In the genomic region with DNA sequence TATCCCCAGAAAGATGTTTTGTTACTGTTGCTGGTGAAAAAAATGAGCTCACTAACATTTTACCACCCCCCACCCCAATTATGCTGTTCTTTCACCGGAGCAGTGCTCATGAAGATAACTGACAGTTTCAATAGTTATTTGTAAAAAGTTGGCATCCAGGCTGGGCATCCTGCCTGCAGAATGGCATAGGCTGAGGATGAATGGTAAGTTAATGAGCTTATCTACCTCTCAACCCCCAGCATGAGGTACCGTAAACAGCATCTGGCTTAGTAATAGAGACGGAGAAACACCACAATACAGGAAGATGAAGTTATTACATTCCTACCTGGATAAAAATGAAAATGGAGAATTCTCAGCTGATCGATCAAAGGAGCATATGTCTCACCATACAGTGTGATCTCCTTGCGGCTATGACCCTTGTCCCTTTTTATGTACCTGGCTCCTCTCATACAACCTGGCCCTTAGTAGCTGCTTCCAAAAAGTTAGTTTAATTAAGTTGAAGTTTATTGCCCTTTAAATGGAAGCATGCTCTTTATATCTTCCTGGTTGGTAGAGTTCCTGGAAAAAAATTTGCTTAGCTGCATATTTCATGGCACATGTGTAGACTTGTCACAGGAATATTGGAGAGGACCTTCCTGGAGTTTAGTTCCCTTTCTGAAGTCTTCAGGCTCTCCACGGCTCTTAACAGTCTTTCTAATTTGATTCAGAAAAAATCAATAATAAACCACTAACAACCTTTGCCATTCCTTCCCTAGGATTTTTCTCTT, we compare ENCODE assay signal across 29 cellular contexts.
A peak's percentile ranks its signal among the peaks of the same experiment; 100 is the strongest.
DNase-seq lines count a peak whose midpoint lies in the region; ATAC-seq, FAIRE-seq and TF ChIP-seq lines count a peak whose summit lies in the region.
"Had no signal": no experiment of that assay in that cellular context is flagged by ENCODE, and none has a peak within 500 bp of the region (broad histone marks: within the 10 kb centered on the region; RNA-seq: fewer than 3 reads in every experiment).

No MANE protein-coding gene starts in this region.

- H3K27me3 Mint-ChIP-seq in natural killer cell (ENCODE audit: low read depth in 2 of 2) = peaks cover 27 to 36% of the 10 kb centered on the region in 2 donors
- peaks cover 15 to 46% (median 17%) of the 10 kb centered on the region in 5 donors for H3K27me3 Mint-ChIP-seq in naive thymus-derived CD8-positive, alpha-beta T cell

- H3K4me1 Mint-ChIP-seq in natural killer cell = peaks cover 0 to 4% of the 10 kb centered on the region in 2 donors
- H3K4me1 Mint-ChIP-seq in naive thymus-derived CD8-positive, alpha-beta T cell = no peaks in the 10 kb centered on the region
- H3K4me1 Mint-ChIP-seq: activated naive CD4-positive, alpha-beta T cell treated with anti-CD3 and anti-CD28 coated beads, Interleukin-2, amount 10 ng/mL, durations not matched to agents 7 days and 5 days; activated T-helper 17 cell treated with anti-CD3 and anti-CD28 coated beads, Interleukin-2, amount 50 U/mL, for 72 hours had no signal

- H3K27ac Mint-ChIP-seq in natural killer cell = no peak overlapping the region
- no peak overlapping the region for H3K27ac Mint-ChIP-seq in naive thymus-derived CD8-positive, alpha-beta T cell
- H3K27ac Mint-ChIP-seq: activated CD8-positive, alpha-beta T cell treated with anti-CD3 and anti-CD28 coated beads, Interleukin-2, amount 10 ng/mL, durations not matched to agents 7 days and 5 days; activated naive CD4-positive, alpha-beta T cell treated with anti-CD3 and anti-CD28 coated beads, Interleukin-2, amount 10 ng/mL, durations not matched to agents 7 days and 5 days; activated T-helper 17 cell treated with anti-CD3 and anti-CD28 coated beads, Interleukin-2, amount 50 U/mL, for 72 hours; natural killer cell treated with Interleukin-12 subunit alpha and Interleukin-12 subunit beta and Interleukin-15 and Interleukin-18, amount 100 ng/mL, for 72 hours had no signal

- DNase-seq in NCI-H2107 treated with DMSO at 0.1 percent for 48 hours (lab: John Stamatoyannopoulos, UW; ENCODE audit: unreplicated experiment) = peak; percentile 3
- DNase-seq in NCI-H2107 (lab: John Stamatoyannopoulos, UW) = no peak
- DNase-seq in NCI-H524 treated with DMSO at 0.1 percent for 48 hours (lab: John Stamatoyannopoulos, UW) = peak; percentile 81
- peak; percentile 70 for DNase-seq in bronchial epithelial cell (ENCODE audit: low read depth)
- DNase-seq in small intestine = peak; percentile 48
- DNase-seq in natural killer cell = no peak
- no peak for DNase-seq in NCI-H128 (lab: John Stamatoyannopoulos, UW; ENCODE audit: unreplicated experiment)
- no peak for DNase-seq in naive thymus-derived CD8-positive, alpha-beta T cell
- DNase-seq: activated CD4-positive, alpha-beta T cell treated with anti-CD3 and anti-CD28 coated beads for 1 hour; activated CD8-positive, alpha-beta T cell treated with anti-CD3 and anti-CD28 coated beads, Interleukin-2, amount 10 ng/mL, durations not matched to agents 7 days and 5 days; activated naive CD4-positive, alpha-beta T cell treated with anti-CD3 and anti-CD28 coated beads, Interleukin-2, amount 10 ng/mL, durations not matched to agents 7 days and 5 days; adrenal gland; Caco-2; cerebellar nuclear complex; dermis blood vessel endothelial cell; gastrocnemius medialis; Karpas-422; lower lobe of right lung; NCI-H187 treated with DMSO at 0.1 percent for 48 hours; NCI-H446; SHP77 treated with DMSO at 0.1 percent for 48 hours; stimulated activated CD4-positive, alpha-beta T cell treated with anti-CD3 and anti-CD28 coated beads, Interleukin-15, amount 100 ng/mL, for 24 hours; stimulated activated CD4-positive, alpha-beta T cell treated with anti-CD3 and anti-CD28 coated beads, Interleukin-4, amount 100 ng/mL, for 4 hours; upper lobe of left lung had no signal

- H3K4me3 Mint-ChIP-seq in natural killer cell = no peak overlapping the region
- H3K4me3 Mint-ChIP-seq in naive thymus-derived CD8-positive, alpha-beta T cell = no peak overlapping the region
- H3K4me3 Mint-ChIP-seq: activated CD8-positive, alpha-beta T cell treated with anti-CD3 and anti-CD28 coated beads, Interleukin-2, amount 10 ng/mL, durations not matched to agents 7 days and 5 days; activated naive CD4-positive, alpha-beta T cell treated with anti-CD3 and anti-CD28 coated beads, Interleukin-2, amount 10 ng/mL, durations not matched to agents 7 days and 5 days; activated T-helper 17 cell treated with anti-CD3 and anti-CD28 coated beads, Interleukin-2, amount 50 U/mL, for 72 hours; CD14-positive monocyte; natural killer cell treated with Interleukin-12 subunit alpha and Interleukin-12 subunit beta and Interleukin-15 and Interleukin-18, amount 100 ng/mL, for 72 hours had no signal

- H3K36me3 Mint-ChIP-seq in natural killer cell = no peaks in the 10 kb centered on the region
- no peaks in the 10 kb centered on the region for H3K36me3 Mint-ChIP-seq in naive thymus-derived CD8-positive, alpha-beta T cell
- H3K36me3 Mint-ChIP-seq: activated naive CD4-positive, alpha-beta T cell treated with anti-CD3 and anti-CD28 coated beads, Interleukin-2, amount 10 ng/mL, durations not matched to agents 7 days and 5 days; CD14-positive monocyte; natural killer cell treated with Interleukin-12 subunit alpha and Interleukin-12 subunit beta and Interleukin-15 and Interleukin-18, amount 100 ng/mL, for 72 hours had no signal

- POLR2A ChIA-PET in naive thymus-derived CD8-positive, alpha-beta T cell (lab: Charles Lee) = no interaction called here

- H3K36me3 ChIP-seq in bronchial epithelial cell (ENCODE audit: control insufficient read depth, insufficient read depth, low read length) = no peaks in the 10 kb centered on the region
- H3K36me3 ChIP-seq in small intestine (ENCODE audit: control insufficient read depth in 2 of 2, insufficient read depth in 2 of 2, low read length in 2 of 2) = no peaks in the 10 kb centered on the region
- H3K36me3 ChIP-seq: adrenal gland, gastrocnemius medialis, lower lobe of right lung, upper lobe of left lung had no signal

- TF ChIP-seq CTCF in bronchial epithelial cell (IDR thresholded peaks at IDR 0.05; ENCODE audit: insufficient read depth, low read length, severe bottlenecking) (no peak), natural killer cell (IDR thresholded peaks at IDR 0.05) (no peak)

- no peaks in the 10 kb centered on the region for H3K9me3 ChIP-seq in small intestine (ENCODE audit: control insufficient read depth, low read depth)
- H3K9me3 ChIP-seq: adrenal gland, Caco-2, gastrocnemius medialis, lower lobe of right lung, upper lobe of left lung had no signal

- H3K27ac ChIP-seq in small intestine (ENCODE audit: low read depth in 1 of 2, low read length in 1 of 2) = no peak overlapping the region
- H3K27ac ChIP-seq: adrenal gland, gastrocnemius medialis, lower lobe of right lung, upper lobe of left lung had no signal

- intact Hi-C loops in natural killer cell (cut with micrococcal nuclease) = loop anchor here (5.0 kb wide), 2 partner anchors 289 to 864 kb away; no protein-coding TSS in a partner anchor

- 16 to 71% (median 26%) methylated on average over 6 of the region's 6 CpGs for WGBS in small intestine, 3 donors

- FAIRE-seq in bronchial epithelial cell (lab: Jason Lieb, UNC) (no peak), small intestine (lab: Jason Lieb, UNC) (no peak)
- FAIRE-seq: endometrium had no signal

- H3K4me3 ChIP-seq in bronchial epithelial cell (ENCODE audit: low read depth, low read length) (no peak overlapping the region), small intestine (ENCODE audit: low read depth in 1 of 2, low read length in 2 of 2) (no peak overlapping the region)
- H3K4me3 ChIP-seq: adrenal gland, gastrocnemius medialis, lower lobe of right lung, upper lobe of left lung had no signal

- no peak for ATAC-seq in natural killer cell
- ATAC-seq in naive thymus-derived CD8-positive, alpha-beta T cell = no peak
- ATAC-seq: activated CD8-positive, alpha-beta T cell treated with anti-CD3 and anti-CD28 coated beads, Interleukin-2, amount 10 ng/mL, durations not matched to agents 7 days and 5 days; activated T-helper 17 cell treated with anti-CD3 and anti-CD28 coated beads, Interleukin-2, amount 50 U/mL, for 72 hours; gastrocnemius medialis; HCT116; lower lobe of right lung; natural killer cell treated with Interleukin-12 subunit alpha and Interleukin-12 subunit beta and Interleukin-15 and Interleukin-18, amount 100 ng/mL, for 72 hours had no signal

- peaks cover 0 to 4% of the 10 kb centered on the region in 2 donors for H3K4me1 ChIP-seq in small intestine (ENCODE audit: control insufficient read depth in 2 of 2, insufficient read depth in 1 of 2, low read depth in 1 of 2, low read length in 1 of 2)
- H3K4me1 ChIP-seq: adrenal gland, Caco-2, gastrocnemius medialis, upper lobe of left lung had no signal

- H3K27me3 ChIP-seq in bronchial epithelial cell (ENCODE audit: control insufficient read depth, insufficient read depth, low read length) = no peaks in the 10 kb centered on the region
- no peaks in the 10 kb centered on the region for H3K27me3 ChIP-seq in small intestine (ENCODE audit: control insufficient read depth in 2 of 2, insufficient read depth in 2 of 2, low read length in 2 of 2)
- H3K27me3 ChIP-seq: gastrocnemius medialis, upper lobe of left lung had no signal

- H3K9me3 Mint-ChIP-seq in natural killer cell = no peaks in the 10 kb centered on the region
- no peaks in the 10 kb centered on the region for H3K9me3 Mint-ChIP-seq in naive thymus-derived CD8-positive, alpha-beta T cell
- H3K9me3 Mint-ChIP-seq: activated naive CD4-positive, alpha-beta T cell treated with anti-CD3 and anti-CD28 coated beads, Interleukin-2, amount 10 ng/mL, durations not matched to agents 7 days and 5 days; activated T-helper 17 cell treated with anti-CD3 and anti-CD28 coated beads, Interleukin-2, amount 50 U/mL, for 72 hours; natural killer cell treated with Interleukin-12 subunit alpha and Interleukin-12 subunit beta and Interleukin-15 and Interleukin-18, amount 100 ng/mL, for 72 hours had no signal

Comparison
In these comparisons a context has a peak if more than half of its experiments do, and no peak if none do; other contexts are left out.
1. DNase-seq: peak in NCI-H2107 treated with DMSO at 0.1 percent for 48 hours (single experiment), NCI-H524 treated with DMSO at 0.1 percent for 48 hours (single experiment), bronchial epithelial cell (single experiment) and small intestine (single experiment); none in NCI-H2107 (single experiment), natural killer cell (single experiment), NCI-H128 (single experiment) and naive thymus-derived CD8-positive, alpha-beta T cell (0 of 10).